10 cellular contexts compared by ENCODE assay signal in the genomic region with DNA sequence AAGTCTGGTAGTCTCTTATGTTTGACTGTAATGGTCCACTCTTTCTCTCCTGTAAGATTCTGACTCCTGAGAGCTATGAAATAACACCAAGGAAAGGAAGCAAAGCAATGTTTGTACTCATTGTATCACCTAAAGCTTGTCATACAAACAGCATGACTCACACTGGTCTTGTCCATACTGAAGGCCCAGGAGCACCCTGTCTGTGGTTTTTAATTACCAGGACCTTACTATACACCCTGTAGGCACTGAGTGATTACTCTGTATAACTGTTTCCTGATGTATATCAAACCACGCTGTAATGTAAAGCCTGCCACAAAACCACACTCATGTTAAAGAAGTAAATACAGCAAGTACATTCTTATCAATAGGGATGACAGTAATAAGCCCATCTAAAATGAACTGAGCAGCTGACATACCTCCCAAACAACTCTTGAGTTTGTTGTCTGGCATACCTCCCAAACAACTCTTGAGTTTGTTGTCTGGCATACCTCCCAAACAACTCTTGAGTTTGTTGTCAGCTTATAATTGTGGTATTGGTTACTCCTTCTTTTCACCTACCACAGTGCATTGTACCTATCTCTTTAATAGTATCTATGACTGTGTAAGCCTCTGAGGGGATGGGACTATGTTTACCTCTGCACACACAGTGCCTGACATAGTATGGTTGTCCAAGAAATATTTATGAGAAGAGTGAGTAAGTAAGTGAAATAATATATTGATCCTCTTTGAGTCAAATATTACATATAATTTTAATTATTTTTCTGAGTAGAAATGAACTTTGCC. TPM values are rescaled to one million over a fixed set of nuclear protein-coding genes. Genes with fewer than 3 reads are reported as not detected.
DNase-seq lines count a peak whose midpoint lies in the region; ATAC-seq, FAIRE-seq and TF ChIP-seq lines count a peak whose summit lies in the region.
"Had no signal": no experiment of that assay in that cellular context is flagged by ENCODE, and none has a peak within 500 bp of the region (broad histone marks: within the 10 kb centered on the region; RNA-seq: fewer than 3 reads in every experiment).

No MANE protein-coding gene starts in this region.

- no peaks in the 10 kb centered on the region for H3K4me1 ChIP-seq in A673 (ENCODE audit: insufficient read depth, low read length, poor library complexity, severe bottlenecking)

- no peaks in the 10 kb centered on the region for H3K9me3 Mint-ChIP-seq in stimulated activated memory B cell treated with anti-CD40 and anti-IgM and Interleukin-4, amounts not matched to agents 10 μg/mL and 1 μg/mL and 100 μg/mL, for 72 hours

- no peak overlapping the region for H3K27ac Mint-ChIP-seq in stimulated activated memory B cell treated with anti-CD40 and anti-IgM and Interleukin-4, amounts not matched to agents 10 μg/mL and 1 μg/mL and 100 μg/mL, for 72 hours
- H3K27ac Mint-ChIP-seq: brain; naive thymus-derived CD8-positive, alpha-beta T cell had no signal

- H3K27ac ChIP-seq in epithelial cell of prostate (peak overlapping the region; percentile 29), A673 (ENCODE audit: low read depth, low read length, poor library complexity, severe bottlenecking) (no peak overlapping the region)

- peaks cover 15% of the 10 kb centered on the region for H3K27me3 Mint-ChIP-seq in stimulated activated memory B cell treated with anti-CD40 and anti-IgM and Interleukin-4, amounts not matched to agents 10 μg/mL and 1 μg/mL and 100 μg/mL, for 72 hours
- H3K27me3 Mint-ChIP-seq: naive thymus-derived CD8-positive, alpha-beta T cell had no signal

- no peak for FAIRE-seq in RCC 7860 (lab: Jason Lieb, UNC)

- POLR2A ChIA-PET in A673 (lab: Charles Lee; ENCODE audit: low non-redundant PET), result no interaction called here

- no peak overlapping the region for H3K4me3 ChIP-seq in skeletal muscle cell (ENCODE audit: low read depth, low read length)
- H3K4me3 ChIP-seq in A673 (ENCODE audit: low read depth, low read length, poor library complexity, severe bottlenecking), result no peak overlapping the region

- ATAC-seq in GM18520 (IDR thresholded peaks at IDR 0.05; ENCODE audit: unreplicated experiment), result no peak
- ATAC-seq in stimulated activated memory B cell treated with anti-CD40 and anti-IgM and Interleukin-4, amounts not matched to agents 10 μg/mL and 1 μg/mL and 100 μg/mL, for 72 hours, result no peak
- ATAC-seq: naive thymus-derived CD8-positive, alpha-beta T cell had no signal

- TF ChIP-seq CTCF in A673 (conservative IDR thresholded peaks at IDR 0.05; ENCODE audit: low read depth, low read length), result no peak

- no peaks in the 10 kb centered on the region for H3K36me3 ChIP-seq in A673 (ENCODE audit: insufficient read depth, low read length, poor library complexity, severe bottlenecking)

- CTCF ChIA-PET in A673 (lab: Charles Lee), result no interaction called here

- no peaks in the 10 kb centered on the region for H3K36me3 Mint-ChIP-seq in stimulated activated memory B cell treated with anti-CD40 and anti-IgM and Interleukin-4, amounts not matched to agents 10 μg/mL and 1 μg/mL and 100 μg/mL, for 72 hours
- H3K36me3 Mint-ChIP-seq: brain; naive thymus-derived CD8-positive, alpha-beta T cell had no signal

- H3K9me3 ChIP-seq in A673 (ENCODE audit: low read depth, low read length, poor library complexity, severe bottlenecking), result no peaks in the 10 kb centered on the region

- no peak overlapping the region for H3K4me3 Mint-ChIP-seq in stimulated activated memory B cell treated with anti-CD40 and anti-IgM and Interleukin-4, amounts not matched to agents 10 μg/mL and 1 μg/mL and 100 μg/mL, for 72 hours
- H3K4me3 Mint-ChIP-seq: brain; naive thymus-derived CD8-positive, alpha-beta T cell had no signal

- H3K4me1 Mint-ChIP-seq in stimulated activated memory B cell treated with anti-CD40 and anti-IgM and Interleukin-4, amounts not matched to agents 10 μg/mL and 1 μg/mL and 100 μg/mL, for 72 hours, result peaks cover 17% of the 10 kb centered on the region
- H3K4me1 Mint-ChIP-seq: brain had no signal

- intact Hi-C loops in A673 (cut with micrococcal nuclease; ENCODE audit: unreplicated experiment), result no loop called here

- DNase-seq in H4 (ENCODE audit: low spot score) (peak; percentile 85), RCC 7860 (ENCODE audit: low spot score) (peak; percentile 55), epithelial cell of prostate (ENCODE audit: low read depth, low spot score) (peak; percentile 93), skeletal muscle cell (ENCODE audit: low read depth) (peak; percentile 71), A673 (ENCODE audit: low spot score) (no peak)
- DNase-seq: naive thymus-derived CD8-positive, alpha-beta T cell had no signal

- BruUV-seq in A673 (replicated peaks; lab: Mats Ljungman, UMichigan), result no TSS peak

- no peaks in the 10 kb centered on the region for H3K27me3 ChIP-seq in A673 (replicated peaks; ENCODE audit: insufficient read depth, low read depth, low read length, poor library complexity)

RNA-seq across cellular contexts. Expression of gene TNFSF18, which starts 11.6 kb away (rescaled TPM):
- 0.29 and 0.79 TPM in 2 replicates for total RNA-seq in H4 (2014; rRNA removed; shearing (Covaris generic))
- not detected in 2 replicates for total RNA-seq in A673 (2021)
- total RNA-seq: activated CD8-positive, alpha-beta memory T cell treated with anti-CD3 and anti-CD28 coated beads for 36 hours; naive thymus-derived CD8-positive, alpha-beta T cell had no signal
